Comparison of ENCODE assay signal across 1 cellular context in the genomic region with DNA sequence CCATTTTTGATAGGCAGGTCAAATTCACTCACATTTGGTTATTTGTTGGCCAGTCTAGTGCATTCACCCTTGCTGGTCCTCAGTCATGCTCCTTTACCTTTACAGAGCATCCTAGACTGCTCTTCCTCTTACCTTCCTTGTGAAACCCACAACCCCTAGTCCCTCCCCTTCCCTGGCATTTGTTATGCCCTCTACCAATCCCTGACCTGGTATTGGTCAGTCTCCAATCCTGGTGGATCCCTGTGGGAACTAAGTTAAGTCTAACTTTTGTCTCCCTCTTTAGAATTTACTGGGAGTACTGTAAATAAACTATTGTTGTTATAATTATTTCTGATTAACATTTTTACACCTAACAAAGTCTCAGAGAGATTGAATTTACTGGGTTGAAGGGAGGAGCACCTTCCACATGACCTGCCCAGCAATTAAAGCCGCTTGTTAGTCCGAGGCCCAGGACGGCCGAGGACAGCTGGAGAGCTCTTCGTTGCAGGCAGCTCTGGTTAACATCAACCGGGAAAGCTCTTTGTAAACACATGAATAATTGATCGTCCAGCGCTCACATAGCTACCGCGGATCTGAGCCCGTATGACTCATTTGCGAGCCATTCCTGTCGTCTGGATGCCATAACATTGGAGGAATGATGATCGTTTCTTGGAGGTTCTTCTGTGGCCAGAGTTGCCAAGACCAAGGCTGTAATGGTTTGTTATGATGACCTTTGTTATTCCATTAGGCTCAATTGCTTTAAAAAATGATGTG.
TF ChIP-seq lines count a peak whose summit lies in the region.

No MANE protein-coding gene starts in this region.

TF ChIP-seq in H1, 55 proteins besides CTCF, POLR2A, EP300 and RAD21:
- TF ChIP-seq GTF2F1 (IDR thresholded peaks at IDR 0.05; ENCODE audit: borderline replicate concordance, low read depth, low read length) (no peak), BACH1 (IDR thresholded peaks at IDR 0.05; ENCODE audit: low read length) (no peak), RBBP5 (IDR thresholded peaks at IDR 0.05; ENCODE audit: borderline replicate concordance, low read depth, low read length) (no peak), SRF (IDR thresholded peaks at IDR 0.05; ENCODE audit: low read depth, low read length) (no peak), EGR1 (IDR thresholded peaks at IDR 0.05; ENCODE audit: borderline replicate concordance, low read depth, low read length) (no peak), SP1 (IDR thresholded peaks at IDR 0.05; ENCODE audit: low read depth, low read length) (0 out of 2 replicates have a peak, but pooled peaks have one; percentile 40), NANOG (IDR thresholded peaks at IDR 0.05; ENCODE audit: insufficient read depth, low read depth, low read length, poor library complexity, severe bottlenecking) (peak; percentile 67), CEBPB (IDR thresholded peaks at IDR 0.05; ENCODE audit: low read depth, low read length) (no peak), SP4 (IDR thresholded peaks at IDR 0.05; ENCODE audit: low read length) (no peak), TCF12 (IDR thresholded peaks at IDR 0.05; ENCODE audit: low read depth, low read length) (no peak), FOSL1 (IDR thresholded peaks at IDR 0.05; ENCODE audit: insufficient read depth, low read depth, low read length) (no peak), SIN3A (conservative IDR thresholded peaks at IDR 0.05 in 1 of 2, IDR thresholded peaks at IDR 0.05 in 1 of 2; ENCODE audit: low read depth in 1 of 2, low read length in 2 of 2) (no peak), CREB1 (IDR thresholded peaks at IDR 0.05) (no peak), HDAC2 (IDR thresholded peaks at IDR 0.05; ENCODE audit: borderline replicate concordance in 1 of 2, low read depth in 2 of 2, low read length in 2 of 2) (no peak; a peak in 1 of 4 replicates), NRF1 (IDR thresholded peaks at IDR 0.05; ENCODE audit: low read depth, low read length) (no peak), YY1 (IDR thresholded peaks at IDR 0.05; ENCODE audit: low read depth, low read length) (no peak), POLR2AphosphoS5 (IDR thresholded peaks at IDR 0.05; ENCODE audit: low read depth, low read length) (no peak), JUN (IDR thresholded peaks at IDR 0.05; ENCODE audit: low read depth, low read length) (no peak), EZH2 (IDR thresholded peaks at IDR 0.05; ENCODE audit: low read depth, low read length, severe bottlenecking) (no peak), ASH2L (IDR thresholded peaks at IDR 0.05; ENCODE audit: low read length) (no peak), CBX5 (IDR thresholded peaks at IDR 0.05; ENCODE audit: low read depth, low read length) (no peak), TEAD4 (IDR thresholded peaks at IDR 0.05; ENCODE audit: low read depth, low read length) (no peak), SIRT6 (IDR thresholded peaks at IDR 0.05; ENCODE audit: low read length) (no peak), SAP30 (IDR thresholded peaks at IDR 0.05; ENCODE audit: insufficient read depth, insufficient replicate concordance, low read length) (no peak), TBP (IDR thresholded peaks at IDR 0.05; ENCODE audit: low read depth, low read length) (no peak), RFX5 (IDR thresholded peaks at IDR 0.05; ENCODE audit: borderline replicate concordance, low read depth, low read length) (no peak), JUND (IDR thresholded peaks at IDR 0.05; ENCODE audit: low read length) (peak; percentile 56; the same call in 1 of the 2 replicates), RXRA (IDR thresholded peaks at IDR 0.05; ENCODE audit: insufficient read depth, low read depth, low read length) (no peak), PHF8 (conservative IDR thresholded peaks at IDR 0.05; ENCODE audit: low read depth, low read length) (no peak), HDAC6 (IDR thresholded peaks at IDR 0.05; ENCODE audit: low read depth, low read length) (no peak), GABPA (IDR thresholded peaks at IDR 0.05; ENCODE audit: borderline replicate concordance, insufficient read depth, low read length) (no peak), POU5F1 (IDR thresholded peaks at IDR 0.05; ENCODE audit: low read depth, low read length) (no peak)
- TF ChIP-seq, protein P1, sequence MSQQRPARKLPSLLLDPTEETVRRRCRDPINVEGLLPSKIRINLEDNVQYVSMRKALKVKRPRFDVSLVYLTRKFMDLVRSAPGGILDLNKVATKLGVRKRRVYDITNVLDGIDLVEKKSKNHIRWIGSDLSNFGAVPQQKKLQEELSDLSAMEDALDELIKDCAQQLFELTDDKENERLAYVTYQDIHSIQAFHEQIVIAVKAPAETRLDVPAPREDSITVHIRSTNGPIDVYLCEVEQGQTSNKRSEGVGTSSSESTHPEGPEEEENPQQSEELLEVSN (IDR thresholded peaks at IDR 0.05) = no peak
- TF ChIP-seq, protein P2, sequence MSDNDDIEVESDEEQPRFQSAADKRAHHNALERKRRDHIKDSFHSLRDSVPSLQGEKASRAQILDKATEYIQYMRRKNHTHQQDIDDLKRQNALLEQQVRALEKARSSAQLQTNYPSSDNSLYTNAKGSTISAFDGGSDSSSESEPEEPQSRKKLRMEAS (IDR thresholded peaks at IDR 0.05) = no peak
- TF ChIP-seq, protein P3, sequence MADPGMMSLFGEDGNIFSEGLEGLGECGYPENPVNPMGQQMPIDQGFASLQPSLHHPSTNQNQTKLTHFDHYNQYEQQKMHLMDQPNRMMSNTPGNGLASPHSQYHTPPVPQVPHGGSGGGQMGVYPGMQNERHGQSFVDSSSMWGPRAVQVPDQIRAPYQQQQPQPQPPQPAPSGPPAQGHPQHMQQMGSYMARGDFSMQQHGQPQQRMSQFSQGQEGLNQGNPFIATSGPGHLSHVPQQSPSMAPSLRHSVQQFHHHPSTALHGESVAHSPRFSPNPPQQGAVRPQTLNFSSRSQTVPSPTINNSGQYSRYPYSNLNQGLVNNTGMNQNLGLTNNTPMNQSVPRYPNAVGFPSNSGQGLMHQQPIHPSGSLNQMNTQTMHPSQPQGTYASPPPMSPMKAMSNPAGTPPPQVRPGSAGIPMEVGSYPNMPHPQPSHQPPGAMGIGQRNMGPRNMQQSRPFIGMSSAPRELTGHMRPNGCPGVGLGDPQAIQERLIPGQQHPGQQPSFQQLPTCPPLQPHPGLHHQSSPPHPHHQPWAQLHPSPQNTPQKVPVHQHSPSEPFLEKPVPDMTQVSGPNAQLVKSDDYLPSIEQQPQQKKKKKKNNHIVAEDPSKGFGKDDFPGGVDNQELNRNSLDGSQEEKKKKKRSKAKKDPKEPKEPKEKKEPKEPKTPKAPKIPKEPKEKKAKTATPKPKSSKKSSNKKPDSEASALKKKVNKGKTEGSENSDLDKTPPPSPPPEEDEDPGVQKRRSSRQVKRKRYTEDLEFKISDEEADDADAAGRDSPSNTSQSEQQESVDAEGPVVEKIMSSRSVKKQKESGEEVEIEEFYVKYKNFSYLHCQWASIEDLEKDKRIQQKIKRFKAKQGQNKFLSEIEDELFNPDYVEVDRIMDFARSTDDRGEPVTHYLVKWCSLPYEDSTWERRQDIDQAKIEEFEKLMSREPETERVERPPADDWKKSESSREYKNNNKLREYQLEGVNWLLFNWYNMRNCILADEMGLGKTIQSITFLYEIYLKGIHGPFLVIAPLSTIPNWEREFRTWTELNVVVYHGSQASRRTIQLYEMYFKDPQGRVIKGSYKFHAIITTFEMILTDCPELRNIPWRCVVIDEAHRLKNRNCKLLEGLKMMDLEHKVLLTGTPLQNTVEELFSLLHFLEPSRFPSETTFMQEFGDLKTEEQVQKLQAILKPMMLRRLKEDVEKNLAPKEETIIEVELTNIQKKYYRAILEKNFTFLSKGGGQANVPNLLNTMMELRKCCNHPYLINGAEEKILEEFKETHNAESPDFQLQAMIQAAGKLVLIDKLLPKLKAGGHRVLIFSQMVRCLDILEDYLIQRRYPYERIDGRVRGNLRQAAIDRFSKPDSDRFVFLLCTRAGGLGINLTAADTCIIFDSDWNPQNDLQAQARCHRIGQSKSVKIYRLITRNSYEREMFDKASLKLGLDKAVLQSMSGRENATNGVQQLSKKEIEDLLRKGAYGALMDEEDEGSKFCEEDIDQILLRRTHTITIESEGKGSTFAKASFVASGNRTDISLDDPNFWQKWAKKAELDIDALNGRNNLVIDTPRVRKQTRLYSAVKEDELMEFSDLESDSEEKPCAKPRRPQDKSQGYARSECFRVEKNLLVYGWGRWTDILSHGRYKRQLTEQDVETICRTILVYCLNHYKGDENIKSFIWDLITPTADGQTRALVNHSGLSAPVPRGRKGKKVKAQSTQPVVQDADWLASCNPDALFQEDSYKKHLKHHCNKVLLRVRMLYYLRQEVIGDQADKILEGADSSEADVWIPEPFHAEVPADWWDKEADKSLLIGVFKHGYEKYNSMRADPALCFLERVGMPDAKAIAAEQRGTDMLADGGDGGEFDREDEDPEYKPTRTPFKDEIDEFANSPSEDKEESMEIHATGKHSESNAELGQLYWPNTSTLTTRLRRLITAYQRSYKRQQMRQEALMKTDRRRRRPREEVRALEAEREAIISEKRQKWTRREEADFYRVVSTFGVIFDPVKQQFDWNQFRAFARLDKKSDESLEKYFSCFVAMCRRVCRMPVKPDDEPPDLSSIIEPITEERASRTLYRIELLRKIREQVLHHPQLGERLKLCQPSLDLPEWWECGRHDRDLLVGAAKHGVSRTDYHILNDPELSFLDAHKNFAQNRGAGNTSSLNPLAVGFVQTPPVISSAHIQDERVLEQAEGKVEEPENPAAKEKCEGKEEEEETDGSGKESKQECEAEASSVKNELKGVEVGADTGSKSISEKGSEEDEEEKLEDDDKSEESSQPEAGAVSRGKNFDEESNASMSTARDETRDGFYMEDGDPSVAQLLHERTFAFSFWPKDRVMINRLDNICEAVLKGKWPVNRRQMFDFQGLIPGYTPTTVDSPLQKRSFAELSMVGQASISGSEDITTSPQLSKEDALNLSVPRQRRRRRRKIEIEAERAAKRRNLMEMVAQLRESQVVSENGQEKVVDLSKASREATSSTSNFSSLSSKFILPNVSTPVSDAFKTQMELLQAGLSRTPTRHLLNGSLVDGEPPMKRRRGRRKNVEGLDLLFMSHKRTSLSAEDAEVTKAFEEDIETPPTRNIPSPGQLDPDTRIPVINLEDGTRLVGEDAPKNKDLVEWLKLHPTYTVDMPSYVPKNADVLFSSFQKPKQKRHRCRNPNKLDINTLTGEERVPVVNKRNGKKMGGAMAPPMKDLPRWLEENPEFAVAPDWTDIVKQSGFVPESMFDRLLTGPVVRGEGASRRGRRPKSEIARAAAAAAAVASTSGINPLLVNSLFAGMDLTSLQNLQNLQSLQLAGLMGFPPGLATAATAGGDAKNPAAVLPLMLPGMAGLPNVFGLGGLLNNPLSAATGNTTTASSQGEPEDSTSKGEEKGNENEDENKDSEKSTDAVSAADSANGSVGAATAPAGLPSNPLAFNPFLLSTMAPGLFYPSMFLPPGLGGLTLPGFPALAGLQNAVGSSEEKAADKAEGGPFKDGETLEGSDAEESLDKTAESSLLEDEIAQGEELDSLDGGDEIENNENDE (IDR thresholded peaks at IDR 0.05; ENCODE audit: insufficient replicate concordance, low read length) = peak; percentile 36
- TF ChIP-seq, protein P4, sequence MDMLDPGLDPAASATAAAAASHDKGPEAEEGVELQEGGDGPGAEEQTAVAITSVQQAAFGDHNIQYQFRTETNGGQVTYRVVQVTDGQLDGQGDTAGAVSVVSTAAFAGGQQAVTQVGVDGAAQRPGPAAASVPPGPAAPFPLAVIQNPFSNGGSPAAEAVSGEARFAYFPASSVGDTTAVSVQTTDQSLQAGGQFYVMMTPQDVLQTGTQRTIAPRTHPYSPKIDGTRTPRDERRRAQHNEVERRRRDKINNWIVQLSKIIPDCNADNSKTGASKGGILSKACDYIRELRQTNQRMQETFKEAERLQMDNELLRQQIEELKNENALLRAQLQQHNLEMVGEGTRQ (IDR thresholded peaks at IDR 0.05; ENCODE audit: low read length) = no peak
